Comparison of ENCODE assay signal across 8 cellular contexts in genomic region chr7:79451580-79451979, GRCh38. TPM values are rescaled to one million over a fixed set of nuclear protein-coding genes. Genes with fewer than 3 reads are reported as not detected.
A peak's percentile ranks its signal among the peaks of the same experiment; 100 is the strongest.
DNase-seq lines count a peak whose midpoint lies in the region; ATAC-seq and TF ChIP-seq lines count a peak whose summit lies in the region.

No MANE protein-coding gene starts in this region.

- in situ Hi-C loops in Panc1 (cut with HindIII; ENCODE audit: low pct_unique_long_range_greater_than_20kb, low sequenced_read_pairs), result no loop called here

- H3K27ac Mint-ChIP-seq in neural progenitor cell, result no peak overlapping the region

- H3K36me3 ChIP-seq in Panc1 (ENCODE audit: control insufficient read depth, insufficient read depth, low read length) (no peaks in the 10 kb centered on the region), esophagus squamous epithelium (no peaks in the 10 kb centered on the region), neural progenitor cell (no peaks in the 10 kb centered on the region)

- H3K9me3 Mint-ChIP-seq in neural progenitor cell, result peaks cover 3% of the 10 kb centered on the region

- H3F3A ChIP-seq in neural progenitor cell (ENCODE audit: low read depth), result peaks cover 5% of the 10 kb centered on the region

- H3K9me3 ChIP-seq in AG04450 (ENCODE audit: control insufficient read depth, insufficient read depth, low read length) (no peaks in the 10 kb centered on the region; the same call in 1 of the 2 replicates), Panc1 (ENCODE audit: control insufficient read depth, insufficient read depth, low read depth, low read length) (no peaks in the 10 kb centered on the region), esophagus squamous epithelium (no peaks in the 10 kb centered on the region), neural progenitor cell (ENCODE audit: low read depth) (no peaks in the 10 kb centered on the region)

- H3K4me1 ChIP-seq in Panc1 (ENCODE audit: control insufficient read depth, insufficient read depth, low read length) (peaks cover 39% of the 10 kb centered on the region), esophagus squamous epithelium (peaks cover 0 to 55% (median 18%) of the 10 kb centered on the region in 3 donors), neural progenitor cell (no peaks in the 10 kb centered on the region)

- no peaks in the 10 kb centered on the region for H3K79me2 ChIP-seq in neural progenitor cell (ENCODE audit: low read depth)

- intact Hi-C loops in Panc1 (cut with micrococcal nuclease; ENCODE audit: unreplicated experiment) (loop anchor here (5.0 kb wide), 1 partner anchor 154 kb away; no protein-coding TSS in a partner anchor), esophagus squamous epithelium (cut with DNase I) (no loop called here)

- no peak for ATAC-seq in Panc1
- ATAC-seq in GM21381 (IDR thresholded peaks at IDR 0.05; ENCODE audit: unreplicated experiment), result no peak

- no peak for DNase-seq in AG04450 (ENCODE audit: low read depth, low spot score)
- no peak for DNase-seq in Panc1 (ENCODE audit: low read depth, low spot score)
- no peak for DNase-seq in esophagus squamous epithelium (lab: John Stamatoyannopoulos, UW)
- DNase-seq in neural progenitor cell (ENCODE audit: low spot score), result no peak
- no peak for DNase-seq in ureter (ENCODE audit: low spot score)
- DNase-seq in NCI-H226, result no peak
- DNase-seq in D341Med (ENCODE audit: low spot score), result no peak

- peaks cover 10% of the 10 kb centered on the region for H3K27me3 Mint-ChIP-seq in neural progenitor cell (ENCODE audit: insufficient read depth, low read depth)

- H2AFZ ChIP-seq in neural progenitor cell (replicated peaks), result peak overlapping the region; percentile 90

- peak overlapping the region; percentile 88 for H3K4me2 ChIP-seq in neural progenitor cell

- H3K9ac ChIP-seq in neural progenitor cell, result no peak overlapping the region

- no peak for TF ChIP-seq POLR2A in esophagus squamous epithelium (IDR thresholded peaks at IDR 0.05)

- CTCF ChIA-PET in AG04450 (lab: Charles Lee) (interaction anchor here (0.6 to 2.3 kb wide), 4 partner anchors 154 to 596 kb away, joined by 3 to 10 read pairs (median 4); no protein-coding TSS in a partner anchor), Panc1 (lab: Charles Lee) (interaction anchor here (0.5 to 1.5 kb wide), 4 partner anchors 14 to 1474 kb away, joined by 3 to 5 read pairs (median 4); no protein-coding TSS in a partner anchor)

- peak overlapping the region; percentile 99 for H3K4me3 Mint-ChIP-seq in neural progenitor cell

- no TSS peak for BruUV-seq in Panc1 (replicated peaks; lab: Mats Ljungman, UMichigan)

- H3K4me1 Mint-ChIP-seq in neural progenitor cell, result peaks cover 35% of the 10 kb centered on the region

- POLR2A ChIA-PET in AG04450 (lab: Yijun Ruan, JAX) (interaction anchor here (0.6 to 1.0 kb wide), 3 partner anchors 28 to 171 kb away, joined by 3 to 6 read pairs (median 3); no protein-coding TSS in a partner anchor), Panc1 (lab: Charles Lee) (no interaction called here)

- TF ChIP-seq CTCF in AG04450 (IDR thresholded peaks at IDR 0.05; ENCODE audit: low read depth, low read length) (no peak), Panc1 (IDR thresholded peaks at IDR 0.05) (no peak), esophagus squamous epithelium (IDR thresholded peaks at IDR 0.05) (no peak), neural progenitor cell (IDR thresholded peaks at IDR 0.05) (no peak)

- 16 to 21% methylated on average over 8 of the region's 8 CpGs for WGBS in esophagus squamous epithelium, 2 donors

- H3K4me3 ChIP-seq in AG04450 (ENCODE audit: low read depth, low read length) (peak overlapping the region; percentile 80), Panc1 (ENCODE audit: low read depth in 2 of 2, low read length in 2 of 2) (peak overlapping the region; percentile 79 to 94), esophagus squamous epithelium (peak overlapping the region; percentile 48 to 80 (median 71)), neural progenitor cell (peak overlapping the region; percentile 60)

- no peaks in the 10 kb centered on the region for H3K36me3 Mint-ChIP-seq in neural progenitor cell

- H3K27me3 ChIP-seq in AG04450 (ENCODE audit: control insufficient read depth, insufficient read depth, low read length), result no peaks in the 10 kb centered on the region
- no peaks in the 10 kb centered on the region for H3K27me3 ChIP-seq in Panc1 (ENCODE audit: control insufficient read depth, insufficient read depth, low read length)
- peaks cover 0 to 27% (median 0%) of the 10 kb centered on the region in 4 donors for H3K27me3 ChIP-seq in esophagus squamous epithelium
- H3K27me3 ChIP-seq in neural progenitor cell, result peaks cover 78% of the 10 kb centered on the region

- H3K27ac ChIP-seq in AG04450 (ENCODE audit: low read depth, low read length), result peak overlapping the region; percentile 97
- H3K27ac ChIP-seq in Panc1 (ENCODE audit: low read length), result peak overlapping the region; percentile 83
- H3K27ac ChIP-seq in esophagus squamous epithelium, result peak overlapping the region; percentile 74 to 94 (median 92)
- H3K27ac ChIP-seq in neural progenitor cell, result no peak overlapping the region

- H4K20me1 ChIP-seq in neural progenitor cell (ENCODE audit: low read depth), result peaks cover 6% of the 10 kb centered on the region

RNA-seq across cellular contexts. Expression of gene MAGI2, which starts 1.9 kb away (rescaled TPM):
- polyA plus RNA-seq in AG04450 (2011; rRNA removed), result 2.3 and 3.1 TPM in 2 replicates
- 25.8 and 34.4 TPM in 2 replicates for polyA minus RNA-seq in AG04450 (2011; rRNA and poly(A)+ RNA removed)
- total RNA-seq in Panc1 (2021; ENCODE audit: unreplicated experiment) (5.4 TPM), esophagus squamous epithelium (1 to 10 TPM in 1 of 4 donors, under 1 TPM in 3; 0.23 to 5.5 (median 0.45) TPM), neural progenitor cell (ENCODE audit: low replicate concordance) (4.2 and 5.8 TPM in 2 replicates), ureter (25.3 TPM)
- polyA plus RNA-seq in Panc1 (2012; ENCODE audit: insufficient read length), result 5.2 TPM
